Comparison of ENCODE assay signal across 28 cellular contexts in genomic region chr1:92992877-92993276, GRCh38.
"Had no signal": no experiment of that assay in that cellular context is flagged by ENCODE, and none has a peak within 500 bp of the region (broad histone marks: within the 10 kb centered on the region; RNA-seq: fewer than 3 reads in every experiment).

No MANE protein-coding gene starts in this region.

- H3K9me3 Mint-ChIP-seq: activated T-cell treated with anti-CD3 and anti-CD28 coated beads, Interleukin-2, amount 50 U/mL, for 4 hours; activated T-helper 17 cell treated with anti-CD3 and anti-CD28 coated beads, Interleukin-2, amount 50 U/mL, for 72 hours; brain; nephron had no signal

- H3K27ac Mint-ChIP-seq: brain had no signal

- H3K79me2 ChIP-seq: hepatocyte had no signal

- H3K4me1 ChIP-seq: adrenal gland, colonic mucosa, gastrocnemius medialis, left ventricle myocardium inferior had no signal

- H3K36me3 Mint-ChIP-seq: activated naive CD4-positive, alpha-beta T cell treated with anti-CD3 and anti-CD28 coated beads, Interleukin-2, amount 50 U/mL, for 72 hours; brain had no signal

- FAIRE-seq: urothelium cell line had no signal

- H2AFZ ChIP-seq: hepatocyte had no signal

- H3K4me3 ChIP-seq: adrenal gland, ascending aorta, cardiac muscle cell, colonic mucosa, gastrocnemius medialis, hepatocyte, left ventricle myocardium inferior, lung, thoracic aorta had no signal

- DNase-seq: activated CD4-positive, CD25-positive, alpha-beta regulatory T cell treated with anti-CD3 and anti-CD28 coated beads, Interleukin-2, amount 50 U/mL, for 72 hours; activated naive CD4-positive, alpha-beta T cell; activated T-cell treated with anti-CD3 and anti-CD28 coated beads, Interleukin-2, amount 50 U/mL, for 4 hours; adrenal gland; cerebellar nuclear complex; colonic mucosa; effector CD8-positive, alpha-beta T cell; gastrocnemius medialis; islet precursor cell; left ventricle myocardium inferior; mesendoderm; posterior cingulate gyrus; right cardiac atrium; stimulated activated CD4-positive, alpha-beta T cell treated with anti-CD3 and anti-CD28 coated beads, Interleukin-15, amount 100 ng/mL, for 24 hours; stimulated activated CD4-positive, alpha-beta T cell treated with anti-CD3 and anti-CD28 coated beads, Interleukin-2, amount 100 ng/mL, for 24 hours; stimulated activated naive CD8-positive, alpha-beta T cell treated with anti-CD3 and anti-CD28 coated beads, Interleukin-15, Interleukin-2, amounts not matched to agents 100 U/mL and 50 U/mL, for 24 hours; T1000; trophoblast cell had no signal

- H3K4me3 Mint-ChIP-seq: activated T-cell treated with anti-CD3 and anti-CD28 coated beads, Interleukin-2, amount 50 U/mL, for 4 hours; brain; nephron had no signal

- H3K4me2 ChIP-seq: hepatocyte had no signal

- H3K27ac ChIP-seq: adrenal gland, ascending aorta, cardiac muscle cell, colonic mucosa, gastrocnemius medialis, hepatocyte, left ventricle myocardium inferior, thoracic aorta had no signal

- H3K27me3 ChIP-seq: adrenal gland, ascending aorta, cardiac muscle cell, colonic mucosa, gastrocnemius medialis, hepatocyte had no signal

- H3K9me3 ChIP-seq: adrenal gland, ascending aorta, colonic mucosa, gastrocnemius medialis, left ventricle myocardium inferior, thoracic aorta had no signal

- H3K36me3 ChIP-seq: adrenal gland, ascending aorta, cardiac muscle cell, colonic mucosa, gastrocnemius medialis, left ventricle myocardium inferior, thoracic aorta had no signal

- H3K27me3 Mint-ChIP-seq: activated T-helper 17 cell treated with anti-CD3 and anti-CD28 coated beads, Interleukin-2, amount 50 U/mL, for 72 hours had no signal

- ATAC-seq: activated naive CD4-positive, alpha-beta T cell treated with anti-CD3 and anti-CD28 coated beads, Interleukin-2, amount 50 U/mL, for 72 hours; activated T-cell treated with anti-CD3 and anti-CD28 coated beads, Interleukin-2, amount 50 U/mL, for 4 hours; activated T-helper 17 cell treated with anti-CD3 and anti-CD28 coated beads, Interleukin-2, amount 50 U/mL, for 72 hours; right cardiac atrium; stimulated activated naive CD8-positive, alpha-beta T cell treated with anti-CD3 and anti-CD28 coated beads, Interleukin-15, Interleukin-2, amounts not matched to agents 100 U/mL and 50 U/mL, for 24 hours had no signal
